ENCODE assay signal across 1 cellular context in the genomic region with DNA sequence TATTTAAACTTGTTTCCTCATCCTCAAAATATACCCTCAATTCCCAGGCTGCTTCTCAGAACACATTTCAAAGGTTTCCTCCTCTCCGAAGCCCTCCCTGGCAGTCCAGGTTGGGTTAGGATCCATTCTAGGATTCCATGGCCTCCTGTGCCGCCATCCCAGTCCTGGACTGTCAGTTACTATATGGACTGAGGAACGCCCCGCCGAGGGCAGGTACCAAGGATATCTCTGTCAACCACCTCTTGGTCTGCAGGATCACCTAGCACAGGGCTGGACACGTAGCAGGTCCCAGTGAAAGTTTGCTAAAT.
TF ChIP-seq lines count a peak whose summit lies in the region.

No MANE protein-coding gene starts in this region.

TF ChIP-seq in WTC11, 78 proteins besides CTCF, POLR2A, EP300 and RAD21 (continued from another document):
- TF ChIP-seq, protein P1, sequence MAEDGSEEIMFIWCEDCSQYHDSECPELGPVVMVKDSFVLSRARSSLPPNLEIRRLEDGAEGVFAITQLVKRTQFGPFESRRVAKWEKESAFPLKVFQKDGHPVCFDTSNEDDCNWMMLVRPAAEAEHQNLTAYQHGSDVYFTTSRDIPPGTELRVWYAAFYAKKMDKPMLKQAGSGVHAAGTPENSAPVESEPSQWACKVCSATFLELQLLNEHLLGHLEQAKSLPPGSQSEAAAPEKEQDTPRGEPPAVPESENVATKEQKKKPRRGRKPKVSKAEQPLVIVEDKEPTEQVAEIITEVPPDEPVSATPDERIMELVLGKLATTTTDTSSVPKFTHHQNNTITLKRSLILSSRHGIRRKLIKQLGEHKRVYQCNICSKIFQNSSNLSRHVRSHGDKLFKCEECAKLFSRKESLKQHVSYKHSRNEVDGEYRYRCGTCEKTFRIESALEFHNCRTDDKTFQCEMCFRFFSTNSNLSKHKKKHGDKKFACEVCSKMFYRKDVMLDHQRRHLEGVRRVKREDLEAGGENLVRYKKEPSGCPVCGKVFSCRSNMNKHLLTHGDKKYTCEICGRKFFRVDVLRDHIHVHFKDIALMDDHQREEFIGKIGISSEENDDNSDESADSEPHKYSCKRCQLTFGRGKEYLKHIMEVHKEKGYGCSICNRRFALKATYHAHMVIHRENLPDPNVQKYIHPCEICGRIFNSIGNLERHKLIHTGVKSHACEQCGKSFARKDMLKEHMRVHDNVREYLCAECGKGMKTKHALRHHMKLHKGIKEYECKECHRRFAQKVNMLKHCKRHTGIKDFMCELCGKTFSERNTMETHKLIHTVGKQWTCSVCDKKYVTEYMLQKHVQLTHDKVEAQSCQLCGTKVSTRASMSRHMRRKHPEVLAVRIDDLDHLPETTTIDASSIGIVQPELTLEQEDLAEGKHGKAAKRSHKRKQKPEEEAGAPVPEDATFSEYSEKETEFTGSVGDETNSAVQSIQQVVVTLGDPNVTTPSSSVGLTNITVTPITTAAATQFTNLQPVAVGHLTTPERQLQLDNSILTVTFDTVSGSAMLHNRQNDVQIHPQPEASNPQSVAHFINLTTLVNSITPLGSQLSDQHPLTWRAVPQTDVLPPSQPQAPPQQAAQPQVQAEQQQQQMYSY (CRISPR knock-in tag; IDR thresholded peaks at IDR 0.05) = no peak
- TF ChIP-seq ZMAT4 (CRISPR knock-in tag; IDR thresholded peaks at IDR 0.05) = no peak
- TF ChIP-seq JUN (CRISPR knock-in tag; IDR thresholded peaks at IDR 0.05) = no peak
- no peak for TF ChIP-seq JAZF1 (CRISPR knock-in tag; IDR thresholded peaks at IDR 0.05)
- TF ChIP-seq MAX (CRISPR knock-in tag; IDR thresholded peaks at IDR 0.05) = no peak
- TF ChIP-seq USF2 (CRISPR knock-in tag; IDR thresholded peaks at IDR 0.05) = no peak
- no peak for TF ChIP-seq E2F1 (CRISPR knock-in tag; IDR thresholded peaks at IDR 0.05)
- no peak for TF ChIP-seq TCF7 (CRISPR knock-in tag; IDR thresholded peaks at IDR 0.05; ENCODE audit: low read depth)
- TF ChIP-seq, protein P2, sequence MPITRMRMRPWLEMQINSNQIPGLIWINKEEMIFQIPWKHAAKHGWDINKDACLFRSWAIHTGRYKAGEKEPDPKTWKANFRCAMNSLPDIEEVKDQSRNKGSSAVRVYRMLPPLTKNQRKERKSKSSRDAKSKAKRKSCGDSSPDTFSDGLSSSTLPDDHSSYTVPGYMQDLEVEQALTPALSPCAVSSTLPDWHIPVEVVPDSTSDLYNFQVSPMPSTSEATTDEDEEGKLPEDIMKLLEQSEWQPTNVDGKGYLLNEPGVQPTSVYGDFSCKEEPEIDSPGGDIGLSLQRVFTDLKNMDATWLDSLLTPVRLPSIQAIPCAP (CRISPR knock-in tag; IDR thresholded peaks at IDR 0.05) = no peak
- TF ChIP-seq TEAD1 (CRISPR knock-in tag; IDR thresholded peaks at IDR 0.05) = no peak
- no peak for TF ChIP-seq NFE2L1 (CRISPR knock-in tag; IDR thresholded peaks at IDR 0.05)
- no peak for TF ChIP-seq ZNF423 (CRISPR knock-in tag; IDR thresholded peaks at IDR 0.05)
- TF ChIP-seq CREM (CRISPR knock-in tag; IDR thresholded peaks at IDR 0.05) = no peak
